7 cellular contexts compared by ENCODE assay signal in genomic region chr13:49421391-49421790, GRCh38. TPM values are rescaled to one million over a fixed set of nuclear protein-coding genes. Genes with fewer than 3 reads are reported as not detected.
DNase-seq lines count a peak whose midpoint lies in the region; ATAC-seq, FAIRE-seq and TF ChIP-seq lines count a peak whose summit lies in the region.

No MANE protein-coding gene starts in this region.

- H3K9me3 ChIP-seq in SJCRH30 (replicated peaks) (no peaks in the 10 kb centered on the region), hepatocyte (ENCODE audit: low read depth) (no peaks in the 10 kb centered on the region), osteoblast (ENCODE audit: low read depth, low read length) (no peaks in the 10 kb centered on the region)

- H3K4me3 ChIP-seq in SJCRH30 (no peak overlapping the region), hepatocyte (no peak overlapping the region), osteoblast (ENCODE audit: insufficient read depth, low read length) (no peak overlapping the region)

- H3K9me2 ChIP-seq in hepatocyte (replicated peaks; ENCODE audit: insufficient read depth) = no peaks in the 10 kb centered on the region

- TF ChIP-seq CTCF in hepatocyte (IDR thresholded peaks at IDR 0.05; ENCODE audit: poor library complexity) = peak; percentile 8
- TF ChIP-seq CTCF in osteoblast (IDR thresholded peaks at IDR 0.05; ENCODE audit: extremely low read depth, low read depth, low read length) = no peak

- peak; percentile 67 for FAIRE-seq in GM18507 (lab: Jason Lieb, UNC)

- H3K27ac ChIP-seq in SJCRH30 (no peak overlapping the region), hepatocyte (no peak overlapping the region), osteoblast (ENCODE audit: low read depth, low read length) (no peak overlapping the region)

- H3K4me1 ChIP-seq in SJCRH30 (no peaks in the 10 kb centered on the region), hepatocyte (ENCODE audit: insufficient read depth) (no peaks in the 10 kb centered on the region), osteoblast (ENCODE audit: insufficient read depth, low read length) (peaks cover 5% of the 10 kb centered on the region)

- H3K27me3 ChIP-seq in SJCRH30 = no peaks in the 10 kb centered on the region
- no peaks in the 10 kb centered on the region for H3K27me3 ChIP-seq in hepatocyte
- H3K27me3 ChIP-seq in osteoblast (ENCODE audit: insufficient read depth, low read length) = no peaks in the 10 kb centered on the region

- H3K79me2 ChIP-seq in hepatocyte = no peaks in the 10 kb centered on the region
- no peaks in the 10 kb centered on the region for H3K79me2 ChIP-seq in osteoblast (ENCODE audit: insufficient read depth, low read length)

- 91% methylated on average over 3 of the region's 3 CpGs for WGBS in hepatocyte (ENCODE audit: low lambda C conversion rate, missing lambda C conversion rate)

- H2AFZ ChIP-seq in hepatocyte = no peak overlapping the region
- no peak overlapping the region for H2AFZ ChIP-seq in osteoblast (ENCODE audit: low read length)

- H3K36me3 ChIP-seq in SJCRH30 (no peaks in the 10 kb centered on the region), hepatocyte (replicated peaks; ENCODE audit: insufficient read depth, low read depth) (no peaks in the 10 kb centered on the region), osteoblast (ENCODE audit: insufficient read depth, low read length) (no peaks in the 10 kb centered on the region)

- H3K4me2 ChIP-seq in hepatocyte (no peak overlapping the region), osteoblast (ENCODE audit: insufficient read depth, low read length) (no peak overlapping the region)

- ATAC-seq in HG02642 (IDR thresholded peaks at IDR 0.05; ENCODE audit: poor library complexity, unreplicated experiment) (peak; percentile 76), GM21447 (IDR thresholded peaks at IDR 0.05; ENCODE audit: unreplicated experiment) (no peak)

- DNase-seq in GM18507 (ENCODE audit: extremely low spot score, insufficient read length, low read depth) (peak; percentile 23), SJCRH30 (peak; percentile 12 to 35), hepatocyte (ENCODE audit: low spot score) (peak; percentile 19), osteoblast (ENCODE audit: insufficient read length, low spot score, missing footprints) (no peak), amygdala (lab: John Stamatoyannopoulos, UW) (no peak)

- no peaks in the 10 kb centered on the region for H4K20me1 ChIP-seq in hepatocyte (ENCODE audit: insufficient read depth, poor library complexity, severe bottlenecking)
- no peaks in the 10 kb centered on the region for H4K20me1 ChIP-seq in osteoblast (ENCODE audit: insufficient read depth, low read length)

RNA-seq across cellular contexts. Expression of gene CAB39L, which starts 22.5 kb away (rescaled TPM):
- 2.4 and 3.3 TPM in 2 replicates for total RNA-seq in SJCRH30 (2014; rRNA removed; shearing (Covaris generic))
- total RNA-seq in hepatocyte = 20.1 and 20.4 TPM in 2 replicates
- polyA plus RNA-seq in hepatocyte = 12.7 and 13.7 TPM in 2 replicates
- 12.3 and 15.6 TPM in 2 replicates for total RNA-seq in osteoblast

RNA-seq across cellular contexts. Expression of gene SETDB2, which starts 22.7 kb away (rescaled TPM):
- total RNA-seq in SJCRH30 (2014; rRNA removed; shearing (Covaris generic)) = 8.9 and 10.9 TPM in 2 replicates
- total RNA-seq in hepatocyte (14.5 and 17.1 TPM in 2 replicates), osteoblast (13.8 and 18.6 TPM in 2 replicates)
- polyA plus RNA-seq in hepatocyte = 7.0 and 8.9 TPM in 2 replicates

Comparison
In these comparisons a context has a peak if more than half of its experiments do, and no peak if none do; other contexts are left out.
1. DNase-seq: peak in GM18507 (single experiment), SJCRH30 (2 of 2) and hepatocyte (single experiment); none in osteoblast (single experiment) and amygdala (0 of 56).